ENCODE assay signal across 8 cellular contexts in genomic region chr7:150631866-150632864, GRCh38. TPM values are rescaled to one million over a fixed set of nuclear protein-coding genes. Genes with fewer than 3 reads are reported as not detected.
DNase-seq lines count a peak whose midpoint lies in the region; ATAC-seq and TF ChIP-seq lines count a peak whose summit lies in the region.

Gene GIMAP6, minus strand, starts transcription at chr7:150632385. Its CDS starts 2,243 bp downstream, at chr7:150630142.

- H3K27ac ChIP-seq in GM23338 (ENCODE audit: low read depth) (no peak within 1 kb of the TSS), Peyer's patch (peak within 1 kb of the TSS; percentile 62 to 76 (median 65)), aorta (ENCODE audit: low read depth in 1 of 2, low read length in 2 of 2) (no peak within 1 kb of the TSS)

- H3F3A ChIP-seq in GM23338 (replicated peaks; ENCODE audit: low read depth): no peaks in the 10 kb centered on the region

- 73 to 78% methylated on average over 9 of the region's 9 CpGs for WGBS in aorta, 2 donors

- H3K4me2 ChIP-seq in GM23338: no peak within 1 kb of the TSS

- H3K36me3 Mint-ChIP-seq in GM23338 (ENCODE audit: low read depth): no peaks in the 10 kb centered on the region
- H3K36me3 Mint-ChIP-seq in naive thymus-derived CD8-positive, alpha-beta T cell: peaks cover 31 to 53% (median 42%) of the 10 kb centered on the region in 3 donors

- H3K27me3 Mint-ChIP-seq in GM23338 (ENCODE audit: insufficient read depth, low read depth, poor library complexity): peaks cover 4% of the 10 kb centered on the region
- H3K27me3 Mint-ChIP-seq in naive thymus-derived CD8-positive, alpha-beta T cell: no peaks in the 10 kb centered on the region

- no peak for TF ChIP-seq POLR2A in Peyer's patch (IDR thresholded peaks at IDR 0.05)

- H4K20me1 ChIP-seq in GM23338 (replicated peaks; ENCODE audit: insufficient read depth): no peaks in the 10 kb centered on the region

- H3K4me1 Mint-ChIP-seq in GM23338: peaks cover 4% of the 10 kb centered on the region; the same call in 1 of the 3 replicates
- H3K4me1 Mint-ChIP-seq in naive thymus-derived CD8-positive, alpha-beta T cell: peaks cover 41 to 87% (median 84%) of the 10 kb centered on the region in 4 donors

- peaks cover 7% of the 10 kb centered on the region; the same call in 2 of the 3 replicates for H3K9me3 Mint-ChIP-seq in GM23338
- peaks cover 3 to 49% (median 20%) of the 10 kb centered on the region in 9 donors for H3K9me3 Mint-ChIP-seq in naive thymus-derived CD8-positive, alpha-beta T cell

- H3K9me2 ChIP-seq in GM23338 (ENCODE audit: insufficient read depth): 0 out of 2 replicates have a peak, but pooled peaks cover 2% of the 10 kb centered on the region

- no peak within 1 kb of the TSS; the same call in 1 of the 2 replicates for H3K27ac Mint-ChIP-seq in GM23338
- H3K27ac Mint-ChIP-seq in naive thymus-derived CD8-positive, alpha-beta T cell: peak within 1 kb of the TSS; percentile 90 to 98 (median 96)

- intact Hi-C loops in aorta (cut with DNase I): no loop called here

- H3K4me3 ChIP-seq in GM23338: no peak within 1 kb of the TSS
- H3K4me3 ChIP-seq in Peyer's patch: peak within 1 kb of the TSS; percentile 26 to 55 (median 41)
- H3K4me3 ChIP-seq in aorta (ENCODE audit: low read length in 2 of 2): no peak within 1 kb of the TSS

- no peaks in the 10 kb centered on the region for H3K9me3 ChIP-seq in Peyer's patch
- H3K9me3 ChIP-seq in aorta (ENCODE audit: control insufficient read depth, low read length): peaks cover 2% of the 10 kb centered on the region

- H2AFZ ChIP-seq in GM23338: peak within 1 kb of the TSS; percentile 47; the same call in 1 of the 2 replicates

- DNase-seq in GM10248 (ENCODE audit: extremely low spot score) (peak; percentile 52), GM23338 (ENCODE audit: low spot score) (no peak), Peyer's patch (peak in 2 of 3 donors; percentile 48 to 73), aorta (peak in 1 of 2 donors; percentile 55), SW480 (ENCODE audit: low spot score) (no peak)
- peak; percentile 12 for DNase-seq in activated naive CD8-positive, alpha-beta T cell treated with anti-CD3 and anti-CD28 coated beads, Interleukin-2, amount 50 U/mL, for 16 hours (ENCODE audit: low read depth, low spot score)
- peak; percentile 7 to 69 (median 32) for DNase-seq in naive thymus-derived CD8-positive, alpha-beta T cell

- CTCF ChIA-PET in GM10248 (lab: Yijun Ruan, JAX): interaction anchor here (2.9 kb wide), 1 partner anchor 10 kb away, joined by 9 read pairs; no protein-coding TSS in a partner anchor

- H3K79me2 ChIP-seq in GM23338 (replicated peaks; ENCODE audit: insufficient read depth): no peaks in the 10 kb centered on the region

- H3K36me3 ChIP-seq in GM23338 (ENCODE audit: insufficient read depth) (no peaks in the 10 kb centered on the region), Peyer's patch (peaks cover 0 to 15% (median 0%) of the 10 kb centered on the region in 3 donors), aorta (ENCODE audit: control insufficient read depth in 1 of 2, insufficient read depth in 2 of 2, low read length in 1 of 2) (no peaks in the 10 kb centered on the region)

- POLR2A ChIA-PET in GM10248 (lab: Yijun Ruan, JAX): no interaction called here
- POLR2A ChIA-PET in naive thymus-derived CD8-positive, alpha-beta T cell (lab: Charles Lee): interaction anchor here (0.7 to 17.7 kb wide), 50 partner anchors 9 to 381 kb away, joined by 3 to 385 read pairs (median 6); partner anchors contain the start of genes GIMAP1, GIMAP2, GIMAP4 and GIMAP5

- no peaks in the 10 kb centered on the region for H3K27me3 ChIP-seq in GM23338 (ENCODE audit: insufficient read depth)
- no peaks in the 10 kb centered on the region for H3K27me3 ChIP-seq in Peyer's patch
- H3K27me3 ChIP-seq in aorta (ENCODE audit: control insufficient read depth in 1 of 2, insufficient read depth in 2 of 2, low read length in 1 of 2): no peaks in the 10 kb centered on the region

- H3K4me1 ChIP-seq in GM23338 (ENCODE audit: insufficient read depth) (no peaks in the 10 kb centered on the region; the same call in 1 of the 2 replicates), Peyer's patch (peaks cover 0 to 9% (median 3%) of the 10 kb centered on the region in 4 donors), aorta (ENCODE audit: control insufficient read depth in 1 of 2, insufficient read depth in 2 of 2, low read length in 2 of 2) (no peaks in the 10 kb centered on the region)

- TF ChIP-seq CTCF in GM10248 (IDR thresholded peaks at IDR 0.05; ENCODE audit: control extremely low read depth, extremely low read depth, low read depth, missing control alignments) (peak; percentile 26), GM23338 (conservative IDR thresholded peaks at IDR 0.05; ENCODE audit: low read depth in 2 of 2) (no peak), Peyer's patch (IDR thresholded peaks at IDR 0.05) (no peak)

- ATAC-seq in GM23338 (no peak), aorta (ENCODE audit: low FRiP score) (peak; percentile 60), HG02840 (IDR thresholded peaks at IDR 0.05; ENCODE audit: low FRiP score, unreplicated experiment) (no peak)
- peak; percentile 59 to 72 for ATAC-seq in naive thymus-derived CD8-positive, alpha-beta T cell

- H3K4me3 Mint-ChIP-seq in GM23338: no peak within 1 kb of the TSS
- H3K4me3 Mint-ChIP-seq in naive thymus-derived CD8-positive, alpha-beta T cell: peak within 1 kb of the TSS; percentile 92 to 98 (median 96)

TF ChIP-seq in GM23338, 12 proteins besides CTCF, POLR2A, EP300 and RAD21:
- TF ChIP-seq ZNF331 (CRISPR knock-in tag; IDR thresholded peaks at IDR 0.05; ENCODE audit: low read depth): no peak
- TF ChIP-seq NANOG (IDR thresholded peaks at IDR 0.05; ENCODE audit: borderline replicate concordance): no peak
- no peak for TF ChIP-seq EZH2phosphoT487 (IDR thresholded peaks at IDR 0.05; ENCODE audit: unreplicated experiment)
- TF ChIP-seq CREB1 (CRISPR knock-in tag; IDR thresholded peaks at IDR 0.05; ENCODE audit: low read depth): no peak
TF ChIP-seq in GM23338: peak in this region for 0.

RNA-seq across cellular contexts. Expression of gene GIMAP6, which starts in this region (rescaled TPM):
- not detected in 2 replicates for total RNA-seq in GM23338 (2014; rRNA removed; shearing (Covaris generic))
- polyA plus RNA-seq in GM23338 (2016; fragmentation: Nextera tagmentation; extraction: Ambion mirVana): not detected in 2 replicates
- 10 to 100 TPM in 2 of 4 donors, 1 to 10 TPM in 2; 7.0 to 35.5 (median 10.6) TPM for total RNA-seq in Peyer's patch
- 100 to 1,000 TPM; 213 to 216 TPM for total RNA-seq in naive thymus-derived CD8-positive, alpha-beta T cell
- 100 to 1,000 TPM; 115 to 173 (median 121) TPM for polyA plus RNA-seq in naive thymus-derived CD8-positive, alpha-beta T cell
- total RNA-seq in aorta: 10 to 100 TPM; 31.7 to 49.2 TPM
- 10 to 100 TPM in 1 of 2 donors, 1 to 10 TPM in 1; 3.0 to 10.3 TPM for polyA plus RNA-seq in aorta

Comparison
In these comparisons a context has a peak if more than half of its experiments do, and no peak if none do; other contexts are left out.
1. RNA of gene GIMAP6 (polyA plus RNA-seq): 115 to 173 TPM in naive thymus-derived CD8-positive, alpha-beta T cell; 3.0 to 10.3 TPM in aorta and not detected in GM23338; every median in the first group is over 10 times any median in the second.
2. DNase-seq: peak in GM10248 (single experiment), Peyer's patch (2 of 3), activated naive CD8-positive, alpha-beta T cell treated with anti-CD3 and anti-CD28 coated beads, Interleukin-2, amount 50 U/mL, for 16 hours (single experiment) and naive thymus-derived CD8-positive, alpha-beta T cell (10 of 10); none in GM23338 (single experiment) and SW480 (single experiment).
3. ATAC-seq: peak in naive thymus-derived CD8-positive, alpha-beta T cell (2 of 2) and aorta (single experiment); none in GM23338 (single experiment) and HG02840 (single experiment).
4. H3K27ac ChIP-seq: peak in Peyer's patch (4 of 4); none in GM23338 (single experiment) and aorta (0 of 2).
5. H3K4me3 ChIP-seq: peak in Peyer's patch (4 of 4); none in GM23338 (single experiment) and aorta (0 of 2).